Comparison of ENCODE assay signal across 13 cellular contexts in genomic region chr12:132450391-132451171, GRCh38. TPM values are rescaled to one million over a fixed set of nuclear protein-coding genes. Genes with fewer than 3 reads are reported as not detected.
A peak's percentile ranks its signal among the peaks of the same experiment; 100 is the strongest.
DNase-seq lines count a peak whose midpoint lies in the region; ATAC-seq and TF ChIP-seq lines count a peak whose summit lies in the region.
"Had no signal": no experiment of that assay in that cellular context is flagged by ENCODE, and none has a peak within 500 bp of the region (broad histone marks: within the 10 kb centered on the region; RNA-seq: fewer than 3 reads in every experiment).

No MANE protein-coding gene starts in this region.

- no peak overlapping the region for H2AFZ ChIP-seq in osteoblast (ENCODE audit: low read length)
- H2AFZ ChIP-seq: PC-9 had no signal

- no peak for TF ChIP-seq CTCF in GM12875 (IDR thresholded peaks at IDR 0.05; ENCODE audit: borderline replicate concordance, insufficient read depth, low read depth, low read length)
- TF ChIP-seq CTCF in osteoblast (IDR thresholded peaks at IDR 0.05; ENCODE audit: extremely low read depth, low read depth, low read length), result no peak

- H3K27ac ChIP-seq in SK-N-MC (peak overlapping the region; percentile 87), osteoblast (ENCODE audit: low read depth, low read length) (no peak overlapping the region)
- H3K27ac ChIP-seq: gastrocnemius medialis, PC-9 had no signal

- H3K4me3 ChIP-seq in GM12875 (ENCODE audit: low read depth, low read length) (peak overlapping the region; percentile 12), SK-N-MC (peak overlapping the region; percentile 63), osteoblast (ENCODE audit: insufficient read depth, low read length) (no peak overlapping the region)
- H3K4me3 ChIP-seq: gastrocnemius medialis, lung, PC-9 had no signal

- no peak overlapping the region for H3K4me2 ChIP-seq in osteoblast (ENCODE audit: insufficient read depth, low read length)
- H3K4me2 ChIP-seq: PC-9 had no signal

- H3K79me2 ChIP-seq in osteoblast (ENCODE audit: insufficient read depth, low read length), result no peaks in the 10 kb centered on the region

- H3K36me3 ChIP-seq in SK-N-MC (ENCODE audit: insufficient read depth, low read length) (no peaks in the 10 kb centered on the region), osteoblast (ENCODE audit: insufficient read depth, low read length) (no peaks in the 10 kb centered on the region)
- H3K36me3 ChIP-seq: gastrocnemius medialis had no signal

- H3K9me3 ChIP-seq in SK-N-MC (ENCODE audit: low read depth, low read length) (no peaks in the 10 kb centered on the region), osteoblast (ENCODE audit: low read depth, low read length) (no peaks in the 10 kb centered on the region)
- H3K9me3 ChIP-seq: gastrocnemius medialis had no signal

- DNase-seq in SK-N-MC (ENCODE audit: low read depth, low spot score) (no peak), osteoblast (ENCODE audit: insufficient read length, low spot score, missing footprints) (peak; percentile 89), NCI-H69 (lab: John Stamatoyannopoulos, UW) (no peak), NCI-H1694 treated with DMSO at 0.1 percent for 48 hours (lab: John Stamatoyannopoulos, UW) (no peak), NCI-H2081 (lab: John Stamatoyannopoulos, UW) (no peak)
- DNase-seq: amniotic stem cell, cerebellar nuclear complex, gastrocnemius medialis, MV-4-11, PC-9 had no signal

- peak; percentile 5 for ATAC-seq in HG03095 (IDR thresholded peaks at IDR 0.05; ENCODE audit: unreplicated experiment)
- ATAC-seq: gastrocnemius medialis had no signal

- H4K20me1 ChIP-seq in osteoblast (ENCODE audit: insufficient read depth, low read length), result no peaks in the 10 kb centered on the region

- peaks cover 19% of the 10 kb centered on the region for H3K27me3 ChIP-seq in osteoblast (ENCODE audit: insufficient read depth, low read length)

- no peaks in the 10 kb centered on the region for H3K4me1 ChIP-seq in osteoblast (ENCODE audit: insufficient read depth, low read length)
- H3K4me1 ChIP-seq: gastrocnemius medialis had no signal

- H3K9ac ChIP-seq in SK-N-MC (ENCODE audit: insufficient read length), result peak overlapping the region; percentile 60

RNA-seq across cellular contexts. Expression of gene FBRSL1, which starts 39.4 kb away (rescaled TPM):
- total RNA-seq in osteoblast, result 2.7 and 12.3 TPM in 2 replicates
